Comparison of ENCODE assay signal across 1 cellular context in genomic region chr2:41791523-41791922, GRCh38.
TF ChIP-seq lines count a peak whose summit lies in the region.

No MANE protein-coding gene starts in this region.

TF ChIP-seq in HepG2, 621 proteins besides CTCF, POLR2A, EP300 and RAD21 (continued from another document):
- TF ChIP-seq HMGXB3 (CRISPR knock-in tag; IDR thresholded peaks at IDR 0.05; ENCODE audit: borderline replicate concordance) (0 out of 2 replicates have a peak, but pooled peaks have one; percentile 35), KLF6 (CRISPR knock-in tag; IDR thresholded peaks at IDR 0.05) (0 out of 2 replicates have a peak, but pooled peaks have one; percentile 47), ZNF558 (CRISPR knock-in tag; IDR thresholded peaks at IDR 0.05; ENCODE audit: borderline replicate concordance) (no peak), ZBTB25 (CRISPR knock-in tag; IDR thresholded peaks at IDR 0.05) (0 out of 2 replicates have a peak, but pooled peaks have one; percentile 55), MBNL3 (CRISPR knock-in tag; conservative IDR thresholded peaks at IDR 0.05) (no peak), MED1 (CRISPR knock-in tag; IDR thresholded peaks at IDR 0.05) (0 out of 2 replicates have a peak, but pooled peaks have one; percentile 16), HCFC1 (IDR thresholded peaks at IDR 0.05; ENCODE audit: low read depth, low read length) (no peak; the same call in 1 of the 2 replicates), BRCA1 (CRISPR knock-in tag; IDR thresholded peaks at IDR 0.05) (0 out of 2 replicates have a peak, but pooled peaks have one; percentile 32), ZBTB39 (CRISPR knock-in tag; IDR thresholded peaks at IDR 0.05) (no peak)
